ENCODE assay signal across 8 cellular contexts in the genomic region with DNA sequence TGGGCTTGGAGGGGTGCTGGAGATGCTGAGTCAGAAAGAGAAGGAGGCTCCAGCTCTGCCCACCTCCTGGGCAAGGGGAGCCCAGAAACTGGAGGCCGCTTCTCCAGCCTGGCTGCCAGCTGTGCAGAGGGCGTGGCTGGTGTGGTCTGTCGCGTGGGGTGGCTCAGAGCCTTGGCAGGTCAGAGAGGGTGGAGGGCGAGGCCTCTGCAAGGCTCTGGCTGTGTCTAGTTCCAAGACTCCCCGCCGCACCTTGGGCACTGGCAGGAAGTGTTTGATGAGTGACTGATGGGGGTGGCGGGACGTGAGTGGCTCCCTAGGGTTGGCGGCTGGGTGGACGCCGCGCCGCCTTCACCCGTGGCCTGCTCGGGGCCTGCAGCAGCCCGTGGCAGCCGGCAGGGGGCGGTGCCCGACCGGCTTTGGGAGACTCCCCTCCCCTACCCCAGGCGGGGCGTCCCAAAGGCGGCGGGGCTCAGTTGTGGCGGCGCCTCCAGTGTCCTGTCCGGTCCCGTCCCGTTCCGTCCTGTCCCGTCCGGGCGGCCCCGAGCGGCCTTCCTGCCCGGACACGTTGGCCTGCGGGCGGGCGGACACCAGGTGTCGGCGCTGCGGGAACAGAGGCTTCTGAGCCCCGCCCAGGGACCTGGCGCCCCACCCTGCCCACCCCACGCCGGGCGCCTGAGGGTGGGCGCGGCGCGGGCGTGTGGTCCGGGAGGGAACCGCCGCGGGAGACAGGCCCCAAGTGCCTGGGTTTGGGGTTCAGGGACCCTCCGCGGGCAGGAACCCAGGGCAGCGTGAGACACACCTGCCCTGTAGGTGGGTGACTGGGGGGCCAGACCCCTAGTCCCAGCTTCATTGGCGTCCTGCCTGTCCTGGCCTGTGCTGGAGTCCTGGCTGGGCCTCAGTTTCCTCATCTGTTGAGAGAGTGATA. TPM values are rescaled to one million over a fixed set of nuclear protein-coding genes. Genes with fewer than 3 reads are reported as not detected.
DNase-seq lines count a peak whose midpoint lies in the region; ATAC-seq lines count a peak whose summit lies in the region.

No MANE protein-coding gene starts in this region.

- peaks cover 20% of the 10 kb centered on the region for H3K4me1 Mint-ChIP-seq in activated naive CD4-positive, alpha-beta T cell treated with anti-CD3 and anti-CD28 coated beads for 36 hours (ENCODE audit: low read depth)

- H3K9me3 Mint-ChIP-seq in activated naive CD4-positive, alpha-beta T cell treated with anti-CD3 and anti-CD28 coated beads for 36 hours, result no peaks in the 10 kb centered on the region

- no peaks in the 10 kb centered on the region for H3K9me3 ChIP-seq in aorta (ENCODE audit: control insufficient read depth, low read length)

- H3K4me3 ChIP-seq in aorta (ENCODE audit: low read length in 2 of 2), result no peak overlapping the region

- no peak overlapping the region for H3K27ac ChIP-seq in aorta (ENCODE audit: low read depth in 1 of 2, low read length in 2 of 2)

- 12 to 13% methylated on average over 51 to 62 of the region's 62 CpGs for WGBS in aorta, 2 donors

- H3K27me3 Mint-ChIP-seq in activated naive CD4-positive, alpha-beta T cell treated with anti-CD3 and anti-CD28 coated beads for 36 hours (ENCODE audit: low read depth), result no peaks in the 10 kb centered on the region

- no peak overlapping the region for H3K27ac Mint-ChIP-seq in activated naive CD4-positive, alpha-beta T cell treated with anti-CD3 and anti-CD28 coated beads for 36 hours

- CTCF ChIA-PET in activated naive CD4-positive, alpha-beta T cell treated with anti-CD3 and anti-CD28 coated beads for 36 hours (lab: Charles Lee), result interaction anchor here (1.4 to 3.6 kb wide), 2 partner anchors 127 to 728 kb away, joined by 3 to 23 read pairs; no protein-coding TSS in a partner anchor

- ATAC-seq in aorta (ENCODE audit: low FRiP score), result peak; percentile 80

- H3K4me1 ChIP-seq in aorta (ENCODE audit: control insufficient read depth in 1 of 2, insufficient read depth in 2 of 2, low read length in 2 of 2), result no peaks in the 10 kb centered on the region

- no peaks in the 10 kb centered on the region for H3K27me3 ChIP-seq in aorta (ENCODE audit: control insufficient read depth in 1 of 2, insufficient read depth in 2 of 2, low read length in 1 of 2)

- no peaks in the 10 kb centered on the region for H3K36me3 Mint-ChIP-seq in activated naive CD4-positive, alpha-beta T cell treated with anti-CD3 and anti-CD28 coated beads for 36 hours (ENCODE audit: low read depth)

- intact Hi-C loops in activated naive CD4-positive, alpha-beta T cell treated with anti-CD3 and anti-CD28 coated beads for 36 hours (cut with micrococcal nuclease), result loop anchor here (10.0 kb wide), 1 partner anchor 353 kb away; no protein-coding TSS in a partner anchor
- intact Hi-C loops in cardiac septum (cut with DNase I), result loop anchor here (5.0 to 10.0 kb wide), 3 partner anchors 355 to 830 kb away; no protein-coding TSS in a partner anchor
- intact Hi-C loops in aorta (cut with DNase I), result loop anchor here (5.0 to 10.0 kb wide), 3 partner anchors 363 to 823 kb away; no protein-coding TSS in a partner anchor

- DNase-seq in NCI-H82 (lab: John Stamatoyannopoulos, UW) (peak; percentile 65), NCI-H82 treated with DMSO at 0.1 percent for 48 hours (lab: John Stamatoyannopoulos, UW; ENCODE audit: unreplicated experiment) (no peak), RPMI8226 (peak; percentile 80), cardiac septum (ENCODE audit: low spot score) (peak; percentile 88), retina (peak; percentile 78), aorta (peak; percentile 81 to 92), NAMALWA (ENCODE audit: low spot score) (no peak)
- peak; percentile 72 for DNase-seq in activated naive CD4-positive, alpha-beta T cell treated with anti-CD3 and anti-CD28 coated beads for 36 hours

- H3K4me3 Mint-ChIP-seq in activated naive CD4-positive, alpha-beta T cell treated with anti-CD3 and anti-CD28 coated beads for 36 hours, result peak overlapping the region; percentile 38

- no peaks in the 10 kb centered on the region for H3K36me3 ChIP-seq in aorta (ENCODE audit: control insufficient read depth in 1 of 2, insufficient read depth in 2 of 2, low read length in 1 of 2)

RNA-seq across cellular contexts. Expression of a gene that starts 39.7 kb away (rescaled TPM):
- not detected for total RNA-seq in activated naive CD4-positive, alpha-beta T cell treated with anti-CD3 and anti-CD28 coated beads for 36 hours
- total RNA-seq in cardiac septum, result 1.2 TPM
- total RNA-seq in aorta, result under 1 TPM; 0.12 to 0.71 TPM
- polyA plus RNA-seq in aorta, result under 1 TPM in 1 of 2 donors, not detected in 1; 0.20 TPM

Comparison
In these comparisons a context has a peak if more than half of its experiments do, and no peak if none do; other contexts are left out.
1. DNase-seq: peak in NCI-H82 (single experiment), RPMI8226 (single experiment), activated naive CD4-positive, alpha-beta T cell treated with anti-CD3 and anti-CD28 coated beads for 36 hours (single experiment), cardiac septum (single experiment), retina (single experiment) and aorta (2 of 2); none in NCI-H82 treated with DMSO at 0.1 percent for 48 hours (single experiment) and NAMALWA (single experiment).